9 cellular contexts compared by ENCODE assay signal in genomic region chr12:21655594-21655993, GRCh38. TPM values are rescaled to one million over a fixed set of nuclear protein-coding genes. Genes with fewer than 3 reads are reported as not detected.
DNase-seq lines count a peak whose midpoint lies in the region; ATAC-seq and TF ChIP-seq lines count a peak whose summit lies in the region.
"Had no signal": no experiment of that assay in that cellular context is flagged by ENCODE, and none has a peak within 500 bp of the region (broad histone marks: within the 10 kb centered on the region; RNA-seq: fewer than 3 reads in every experiment).

No MANE protein-coding gene starts in this region.

- H3K4me1 Mint-ChIP-seq in activated T-cell treated with anti-CD3 and anti-CD28 coated beads, Interleukin-2, amount 50 U/mL, for 72 hours (ENCODE audit: low read depth), result peaks cover 81% of the 10 kb centered on the region
- H3K4me1 Mint-ChIP-seq in T-helper 2 cell treated with Interferon-gamma antibody and Interleukin-4, amounts not matched to agents 5 μg/mL and 100 μg/mL, for 36 hours (ENCODE audit: low read depth), result peaks cover 56% of the 10 kb centered on the region
- peaks cover 14 to 29% of the 10 kb centered on the region in 2 donors for H3K4me1 Mint-ChIP-seq in stimulated activated naive B cell treated with anti-CD40 and anti-IgM and Interleukin-4, amounts not matched to agents 10 μg/mL and 1 μg/mL and 100 μg/mL, for 72 hours

- no peak for ATAC-seq in activated T-cell treated with anti-CD3 and anti-CD28 coated beads, Interleukin-2, amount 50 U/mL, for 72 hours (replicated peaks in 1 of 2)
- ATAC-seq in stimulated activated naive B cell treated with anti-CD40 and anti-IgM and Interleukin-4, amounts not matched to agents 10 μg/mL and 1 μg/mL and 100 μg/mL, for 72 hours (replicated peaks), result no peak
- no peak for ATAC-seq in HG03196 (IDR thresholded peaks at IDR 0.05; ENCODE audit: unreplicated experiment)

- peak overlapping the region; percentile 98 to 99 for H3K4me3 Mint-ChIP-seq in activated T-cell treated with anti-CD3 and anti-CD28 coated beads, Interleukin-2, amount 50 U/mL, for 72 hours
- peak overlapping the region; percentile 99 for H3K4me3 Mint-ChIP-seq in T-helper 2 cell treated with Interferon-gamma antibody and Interleukin-4, amounts not matched to agents 5 μg/mL and 100 μg/mL, for 36 hours
- peak overlapping the region; percentile 30 to 32 for H3K4me3 Mint-ChIP-seq in stimulated activated naive B cell treated with anti-CD40 and anti-IgM and Interleukin-4, amounts not matched to agents 10 μg/mL and 1 μg/mL and 100 μg/mL, for 72 hours

- H3K9me3 Mint-ChIP-seq in activated T-cell treated with anti-CD3 and anti-CD28 coated beads, Interleukin-2, amount 50 U/mL, for 72 hours, result no peaks in the 10 kb centered on the region
- no peaks in the 10 kb centered on the region for H3K9me3 Mint-ChIP-seq in T-helper 2 cell treated with Interferon-gamma antibody and Interleukin-4, amounts not matched to agents 5 μg/mL and 100 μg/mL, for 36 hours
- no peaks in the 10 kb centered on the region for H3K9me3 Mint-ChIP-seq in stimulated activated naive B cell treated with anti-CD40 and anti-IgM and Interleukin-4, amounts not matched to agents 10 μg/mL and 1 μg/mL and 100 μg/mL, for 72 hours

- peak overlapping the region; percentile 96 for H3K27ac Mint-ChIP-seq in activated T-cell treated with anti-CD3 and anti-CD28 coated beads, Interleukin-2, amount 50 U/mL, for 72 hours
- peak overlapping the region; percentile 68 for H3K27ac Mint-ChIP-seq in T-helper 2 cell treated with Interferon-gamma antibody and Interleukin-4, amounts not matched to agents 5 μg/mL and 100 μg/mL, for 36 hours
- no peak overlapping the region for H3K27ac Mint-ChIP-seq in stimulated activated naive B cell treated with anti-CD40 and anti-IgM and Interleukin-4, amounts not matched to agents 10 μg/mL and 1 μg/mL and 100 μg/mL, for 72 hours

- no peaks in the 10 kb centered on the region for H3K27me3 Mint-ChIP-seq in activated T-cell treated with anti-CD3 and anti-CD28 coated beads, Interleukin-2, amount 50 U/mL, for 72 hours (ENCODE audit: low read depth)
- H3K27me3 Mint-ChIP-seq in T-helper 2 cell treated with Interferon-gamma antibody and Interleukin-4, amounts not matched to agents 5 μg/mL and 100 μg/mL, for 36 hours (ENCODE audit: low read depth), result no peaks in the 10 kb centered on the region
- no peaks in the 10 kb centered on the region for H3K27me3 Mint-ChIP-seq in stimulated activated naive B cell treated with anti-CD40 and anti-IgM and Interleukin-4, amounts not matched to agents 10 μg/mL and 1 μg/mL and 100 μg/mL, for 72 hours

- peaks cover 15 to 40% of the 10 kb centered on the region in 2 donors for H3K36me3 Mint-ChIP-seq in activated T-cell treated with anti-CD3 and anti-CD28 coated beads, Interleukin-2, amount 50 U/mL, for 72 hours (ENCODE audit: insufficient read depth in 2 of 2)
- H3K36me3 Mint-ChIP-seq in T-helper 2 cell treated with Interferon-gamma antibody and Interleukin-4, amounts not matched to agents 5 μg/mL and 100 μg/mL, for 36 hours (ENCODE audit: low read depth), result peaks cover 61% of the 10 kb centered on the region
- peaks cover 18 to 29% of the 10 kb centered on the region in 2 donors for H3K36me3 Mint-ChIP-seq in stimulated activated naive B cell treated with anti-CD40 and anti-IgM and Interleukin-4, amounts not matched to agents 10 μg/mL and 1 μg/mL and 100 μg/mL, for 72 hours

- no peak for DNase-seq in activated T-cell treated with anti-CD3 and anti-CD28 coated beads, Interleukin-2, amount 50 U/mL, for 72 hours
- DNase-seq in activated T-cell treated with anti-CD3 and anti-CD28 coated beads for 4 hours (no peak), fibroblast of pulmonary artery (ENCODE audit: low read depth) (no peak), AML-193 (lab: John Stamatoyannopoulos, UW) (no peak), NCI-H2196 (lab: John Stamatoyannopoulos, UW; ENCODE audit: unreplicated experiment) (no peak)
- DNase-seq in T-helper 2 cell treated with Interferon-gamma antibody and Interleukin-4, amounts not matched to agents 5 μg/mL and 100 μg/mL, for 36 hours (ENCODE audit: low spot score), result no peak
- no peak for DNase-seq in stimulated activated naive B cell treated with anti-CD40 and anti-IgM and Interleukin-4, amounts not matched to agents 10 μg/mL and 1 μg/mL and 100 μg/mL, for 72 hours
- DNase-seq: hippocampal formation had no signal

- no peak for TF ChIP-seq CTCF in fibroblast of pulmonary artery (IDR thresholded peaks at IDR 0.05; ENCODE audit: low read length, missing control alignments)

- H3K4me3 ChIP-seq in fibroblast of pulmonary artery (replicated peaks; ENCODE audit: low read depth, low read length), result peak overlapping the region; percentile 93

RNA-seq across cellular contexts. Expression of gene LDHB, which starts 2.0 kb away (rescaled TPM):
- 1,000 to 10,000 TPM; 1,381 to 1,488 TPM for total RNA-seq in activated T-cell treated with anti-CD3 and anti-CD28 coated beads, Interleukin-2, amount 50 U/mL, for 72 hours

RNA-seq across cellular contexts. Expression of gene GYS2, which starts 50.9 kb away (rescaled TPM):
- not detected for total RNA-seq in activated T-cell treated with anti-CD3 and anti-CD28 coated beads, Interleukin-2, amount 50 U/mL, for 72 hours

Comparison
In these comparisons a context has a peak if more than half of its experiments do, and no peak if none do; other contexts are left out.
1. H3K4me3 Mint-ChIP-seq: peak in every context shown above with its lines; median percentile 99 in T-helper 2 cell treated with Interferon-gamma antibody and Interleukin-4, amounts not matched to agents 5 μg/mL and 100 μg/mL, for 36 hours; 98 in activated T-cell treated with anti-CD3 and anti-CD28 coated beads, Interleukin-2, amount 50 U/mL, for 72 hours; 31 in stimulated activated naive B cell treated with anti-CD40 and anti-IgM and Interleukin-4, amounts not matched to agents 10 μg/mL and 1 μg/mL and 100 μg/mL, for 72 hours.